ENCODE assay signal across 1 cellular context in the genomic region with DNA sequence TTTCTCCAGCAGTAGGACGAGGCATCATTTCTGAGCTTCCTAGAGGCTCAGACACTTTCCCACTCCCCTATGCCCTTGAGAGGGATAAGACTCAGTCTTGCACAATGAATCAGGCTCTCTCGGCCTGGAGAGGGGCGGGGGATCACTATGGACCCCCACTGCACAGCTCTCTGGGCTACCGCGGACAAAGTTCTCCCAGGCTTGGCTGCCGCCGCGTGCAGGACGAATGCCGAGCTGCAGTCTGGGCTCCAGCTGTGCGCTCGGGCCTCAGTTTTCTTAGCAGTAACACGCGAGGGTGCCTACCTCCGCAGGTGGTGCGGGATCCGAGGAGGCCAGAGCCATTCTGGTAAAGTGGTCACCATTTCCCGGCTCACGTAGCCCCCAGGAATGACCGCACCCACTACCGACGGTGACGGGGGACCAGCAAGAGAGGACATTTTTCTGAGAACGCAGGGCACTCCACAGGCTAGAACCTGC.
TF ChIP-seq lines count a peak whose summit lies in the region.

No MANE protein-coding gene starts in this region.

TF ChIP-seq in GM12878, 131 proteins besides CTCF, POLR2A, EP300 and RAD21:
- TF ChIP-seq MYC (IDR thresholded peaks at IDR 0.05; ENCODE audit: insufficient read depth, insufficient read length, insufficient replicate concordance, low read length, severe bottlenecking) (no peak), CBX5 (IDR thresholded peaks at IDR 0.05; ENCODE audit: low read depth) (no peak), CBX3 (IDR thresholded peaks at IDR 0.05; ENCODE audit: borderline replicate concordance, low read depth) (no peak), WRNIP1 (IDR thresholded peaks at IDR 0.05; ENCODE audit: borderline replicate concordance, low read depth, low read length) (no peak), SREBF2 (IDR thresholded peaks at IDR 0.05; ENCODE audit: low read length) (no peak), SIX5 (IDR thresholded peaks at IDR 0.05; ENCODE audit: low read depth, low read length, severe bottlenecking) (no peak), NR2C2 (IDR thresholded peaks at IDR 0.05; ENCODE audit: borderline replicate concordance, control insufficient read depth, insufficient read length, low read depth) (no peak), IKZF2 (IDR thresholded peaks at IDR 0.05) (no peak)
- TF ChIP-seq, protein P1, sequence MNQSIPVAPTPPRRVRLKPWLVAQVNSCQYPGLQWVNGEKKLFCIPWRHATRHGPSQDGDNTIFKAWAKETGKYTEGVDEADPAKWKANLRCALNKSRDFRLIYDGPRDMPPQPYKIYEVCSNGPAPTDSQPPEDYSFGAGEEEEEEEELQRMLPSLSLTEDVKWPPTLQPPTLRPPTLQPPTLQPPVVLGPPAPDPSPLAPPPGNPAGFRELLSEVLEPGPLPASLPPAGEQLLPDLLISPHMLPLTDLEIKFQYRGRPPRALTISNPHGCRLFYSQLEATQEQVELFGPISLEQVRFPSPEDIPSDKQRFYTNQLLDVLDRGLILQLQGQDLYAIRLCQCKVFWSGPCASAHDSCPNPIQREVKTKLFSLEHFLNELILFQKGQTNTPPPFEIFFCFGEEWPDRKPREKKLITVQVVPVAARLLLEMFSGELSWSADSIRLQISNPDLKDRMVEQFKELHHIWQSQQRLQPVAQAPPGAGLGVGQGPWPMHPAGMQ (IDR thresholded peaks at IDR 0.05; ENCODE audit: borderline replicate concordance) = no peak
